ENCODE assay signal across 32 cellular contexts in the genomic region with DNA sequence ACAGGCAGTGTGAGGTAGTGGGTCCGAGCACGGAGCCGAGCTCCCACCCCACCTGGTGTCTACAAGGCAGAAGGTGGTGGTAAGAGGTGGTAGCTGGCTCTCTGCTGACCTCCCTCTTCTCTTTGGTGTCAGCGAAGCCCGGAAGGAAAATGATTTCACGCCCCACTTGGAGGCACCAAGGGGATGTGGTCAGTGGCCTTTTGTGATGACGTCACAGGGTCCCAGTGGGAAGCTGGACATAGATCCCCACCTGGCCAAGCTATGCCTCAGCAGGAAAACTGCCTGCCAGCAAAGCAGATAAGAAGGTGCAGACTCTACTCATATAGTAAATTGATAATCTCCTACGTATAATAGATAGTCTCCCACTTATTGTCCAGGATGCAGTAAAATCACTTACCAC.
"Had no signal": no experiment of that assay in that cellular context is flagged by ENCODE, and none has a peak within 500 bp of the region (broad histone marks: within the 10 kb centered on the region; RNA-seq: fewer than 3 reads in every experiment).

No MANE protein-coding gene starts in this region.

- ATAC-seq: activated CD4-positive, alpha-beta T cell treated with anti-CD3 and anti-CD28 coated beads for 36 hours; activated CD8-positive, alpha-beta memory T cell treated with anti-CD3 and anti-CD28 coated beads, Interleukin-2, amount 10 ng/mL, durations not matched to agents 7 days and 5 days; activated CD8-positive, alpha-beta T cell treated with anti-CD3 and anti-CD28 coated beads, Interleukin-2, amount 10 ng/mL, durations not matched to agents 7 days and 5 days; activated naive CD8-positive, alpha-beta T cell treated with anti-CD3 and anti-CD28 coated beads, Interleukin-2, amount 50 U/mL, for 24 hours; body of pancreas; foreskin keratinocyte; gastrocnemius medialis; heart left ventricle; T-helper 17 cell had no signal

- H3K36me3 ChIP-seq: adrenal gland, breast epithelium, cardiac muscle cell, colonic mucosa, esophagus muscularis mucosa, gastrocnemius medialis, heart left ventricle had no signal

- H3K27ac ChIP-seq: adrenal gland, body of pancreas, cardiac muscle cell, colonic mucosa, esophagus muscularis mucosa, foreskin keratinocyte, gastrocnemius medialis, heart left ventricle had no signal

- DNase-seq: activated CD4-positive, alpha-beta memory T cell treated with anti-CD3 and anti-CD28 coated beads for 36 hours; activated CD4-positive, alpha-beta T cell treated with anti-CD3 and anti-CD28 coated beads for 36 hours; activated CD4-positive, alpha-beta T cell treated with anti-CD3 and anti-CD28 coated beads, Interleukin-2, amount 10 ng/mL, durations not matched to agents 24 days and 14 days; activated CD4-positive, CD25-positive, alpha-beta regulatory T cell; activated CD4-positive, CD25-positive, alpha-beta regulatory T cell treated with anti-CD3 and anti-CD28 coated beads, Interleukin-2, amount 50 U/mL, for 72 hours; activated CD8-positive, alpha-beta memory T cell treated with anti-CD3 and anti-CD28 coated beads, Interleukin-2, amount 10 ng/mL, durations not matched to agents 7 days and 5 days; activated CD8-positive, alpha-beta memory T cell treated with anti-CD3 and anti-CD28 coated beads, Interleukin-2, amount 50 U/mL, for 4 hours; activated CD8-positive, alpha-beta T cell treated with anti-CD3 and anti-CD28 coated beads, Interleukin-2, amount 10 ng/mL, durations not matched to agents 7 days and 5 days; activated effector memory CD4-positive, alpha-beta T cell treated with anti-CD3 and anti-CD28 coated beads, Interleukin-2, amount 50 U/mL, for 16 hours; activated naive CD4-positive, alpha-beta T cell treated with anti-CD3 and anti-CD28 coated beads for 36 hours; activated naive CD8-positive, alpha-beta T cell treated with anti-CD3 and anti-CD28 coated beads for 36 hours; activated naive CD8-positive, alpha-beta T cell treated with anti-CD3 and anti-CD28 coated beads, Interleukin-2, amount 50 U/mL, for 24 hours; activated T-cell treated with anti-CD3 and anti-CD28 coated beads, Interleukin-2, amount 50 U/mL, for 1 hour; activated T-cell treated with anti-CD3 and anti-CD28 coated beads, Interleukin-2, amount 50 U/mL, for 48 hours; adrenal gland; amygdala; aorta; body of pancreas; central memory CD4-positive, alpha-beta T cell; cerebellar nuclear complex; colonic mucosa; effector memory CD4-positive, alpha-beta T cell; erythroblast; gastrocnemius medialis; glutamatergic neuron; heart left ventricle; T-helper 17 cell; T1000 had no signal

- H3K4me1 ChIP-seq: adrenal gland, breast epithelium, colonic mucosa, foreskin keratinocyte, gastrocnemius medialis had no signal

- H3K4me3 ChIP-seq: adrenal gland, body of pancreas, breast epithelium, cardiac muscle cell, colonic mucosa, esophagus muscularis mucosa, gastrocnemius medialis, heart left ventricle had no signal

- H3K9me3 ChIP-seq: adrenal gland, body of pancreas, colonic mucosa, gastrocnemius medialis had no signal
